Comparison of ENCODE assay signal across 26 cellular contexts in the genomic region with DNA sequence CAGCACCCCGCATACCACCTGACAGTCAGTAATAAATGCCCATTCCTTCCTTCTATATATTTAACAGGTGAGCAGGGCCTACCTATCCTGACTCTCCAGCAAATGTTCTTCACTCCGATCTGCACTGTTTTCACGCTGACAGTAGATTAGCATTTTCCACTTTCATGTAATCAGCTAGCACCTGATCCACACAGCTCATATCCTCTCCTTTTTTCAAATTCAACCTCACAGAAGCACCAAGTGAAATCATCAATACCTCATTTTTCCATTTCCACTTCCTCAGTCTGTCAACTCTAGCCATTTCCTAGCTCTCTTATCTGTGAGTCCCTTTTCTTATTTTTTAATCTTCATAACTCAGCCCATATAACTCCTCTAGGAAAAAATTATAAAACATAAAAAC.
DNase-seq lines count a peak whose midpoint lies in the region; ATAC-seq and TF ChIP-seq lines count a peak whose summit lies in the region.
"Had no signal": no experiment of that assay in that cellular context is flagged by ENCODE, and none has a peak within 500 bp of the region (broad histone marks: within the 10 kb centered on the region; RNA-seq: fewer than 3 reads in every experiment).

No MANE protein-coding gene starts in this region.

- H3K27ac Mint-ChIP-seq in activated CD4-positive, alpha-beta T cell treated with anti-CD3 and anti-CD28 coated beads, Interleukin-2, amount 10 ng/mL, durations not matched to agents 24 days and 14 days, result peak overlapping the region; percentile 1
- H3K27ac Mint-ChIP-seq in activated CD4-positive, alpha-beta T cell treated with anti-CD3 and anti-CD28 coated beads, Interleukin-2, amount 10 ng/mL, durations not matched to agents 7 days and 5 days, result no peak overlapping the region
- peak overlapping the region; percentile 12 for H3K27ac Mint-ChIP-seq in activated naive CD8-positive, alpha-beta T cell treated with anti-CD3 and anti-CD28 coated beads for 36 hours
- no peak overlapping the region for H3K27ac Mint-ChIP-seq in natural killer cell treated with Interleukin-12 subunit alpha and Interleukin-12 subunit beta and Interleukin-15 and Interleukin-18, amount 100 ng/mL, for 72 hours
- H3K27ac Mint-ChIP-seq: CD8-positive, alpha-beta memory T cell had no signal

- no peak overlapping the region for H3K4me3 Mint-ChIP-seq in activated CD4-positive, alpha-beta T cell treated with anti-CD3 and anti-CD28 coated beads, Interleukin-2, amount 10 ng/mL, durations not matched to agents 24 days and 14 days
- H3K4me3 Mint-ChIP-seq in activated CD4-positive, alpha-beta T cell treated with anti-CD3 and anti-CD28 coated beads, Interleukin-2, amount 10 ng/mL, durations not matched to agents 7 days and 5 days, result no peak overlapping the region
- H3K4me3 Mint-ChIP-seq in activated naive CD8-positive, alpha-beta T cell treated with anti-CD3 and anti-CD28 coated beads for 36 hours, result no peak overlapping the region
- no peak overlapping the region for H3K4me3 Mint-ChIP-seq in natural killer cell treated with Interleukin-12 subunit alpha and Interleukin-12 subunit beta and Interleukin-15 and Interleukin-18, amount 100 ng/mL, for 72 hours
- H3K4me3 Mint-ChIP-seq: CD8-positive, alpha-beta memory T cell had no signal

- H3K27me3 Mint-ChIP-seq in activated CD4-positive, alpha-beta T cell treated with anti-CD3 and anti-CD28 coated beads, Interleukin-2, amount 10 ng/mL, durations not matched to agents 24 days and 14 days, result no peaks in the 10 kb centered on the region
- no peaks in the 10 kb centered on the region for H3K27me3 Mint-ChIP-seq in activated CD4-positive, alpha-beta T cell treated with anti-CD3 and anti-CD28 coated beads, Interleukin-2, amount 10 ng/mL, durations not matched to agents 7 days and 5 days
- H3K27me3 Mint-ChIP-seq in activated naive CD8-positive, alpha-beta T cell treated with anti-CD3 and anti-CD28 coated beads for 36 hours, result no peaks in the 10 kb centered on the region
- H3K27me3 Mint-ChIP-seq in natural killer cell treated with Interleukin-12 subunit alpha and Interleukin-12 subunit beta and Interleukin-15 and Interleukin-18, amount 100 ng/mL, for 72 hours, result no peaks in the 10 kb centered on the region
- H3K27me3 Mint-ChIP-seq: CD8-positive, alpha-beta memory T cell had no signal

- intact Hi-C loops in activated CD4-positive, alpha-beta T cell treated with anti-CD3 and anti-CD28 coated beads, Interleukin-2, amount 10 ng/mL, durations not matched to agents 24 days and 14 days (cut with micrococcal nuclease), result no loop called here

- POLR2A ChIA-PET in activated CD4-positive, alpha-beta T cell treated with anti-CD3 and anti-CD28 coated beads, Interleukin-2, amount 10 ng/mL, durations not matched to agents 7 days and 5 days (lab: Charles Lee), result interaction anchor here (0.7 kb wide), 1 partner anchor 21 kb away, joined by 4 read pairs; no protein-coding TSS in a partner anchor

- no peaks in the 10 kb centered on the region for H3K36me3 Mint-ChIP-seq in activated CD4-positive, alpha-beta T cell treated with anti-CD3 and anti-CD28 coated beads, Interleukin-2, amount 10 ng/mL, durations not matched to agents 24 days and 14 days (ENCODE audit: low read depth)
- H3K36me3 Mint-ChIP-seq in activated CD4-positive, alpha-beta T cell treated with anti-CD3 and anti-CD28 coated beads, Interleukin-2, amount 10 ng/mL, durations not matched to agents 7 days and 5 days (ENCODE audit: low read depth), result peaks cover under 1% of the 10 kb centered on the region
- H3K36me3 Mint-ChIP-seq in activated naive CD8-positive, alpha-beta T cell treated with anti-CD3 and anti-CD28 coated beads for 36 hours, result peaks cover 14% of the 10 kb centered on the region
- H3K36me3 Mint-ChIP-seq in natural killer cell treated with Interleukin-12 subunit alpha and Interleukin-12 subunit beta and Interleukin-15 and Interleukin-18, amount 100 ng/mL, for 72 hours, result peaks cover 9% of the 10 kb centered on the region

- ATAC-seq in stimulated activated naive CD8-positive, alpha-beta T cell treated with anti-CD3 and anti-CD28 coated beads, Interleukin-15, Interleukin-2, amounts not matched to agents 100 U/mL and 50 U/mL, for 24 hours, result peak; percentile 57
- ATAC-seq in natural killer cell treated with Interleukin-12 subunit alpha and Interleukin-12 subunit beta and Interleukin-15 and Interleukin-18, amount 100 ng/mL, for 72 hours, result no peak
- no peak for ATAC-seq in SK-N-SH treated with all-trans-retinoic acid at 6 μM for 48 hours
- ATAC-seq: HepG2, K562 had no signal

- peaks cover 5% of the 10 kb centered on the region for H3K4me1 Mint-ChIP-seq in activated CD4-positive, alpha-beta T cell treated with anti-CD3 and anti-CD28 coated beads, Interleukin-2, amount 10 ng/mL, durations not matched to agents 24 days and 14 days
- no peaks in the 10 kb centered on the region for H3K4me1 Mint-ChIP-seq in activated CD4-positive, alpha-beta T cell treated with anti-CD3 and anti-CD28 coated beads, Interleukin-2, amount 10 ng/mL, durations not matched to agents 7 days and 5 days
- H3K4me1 Mint-ChIP-seq in activated naive CD8-positive, alpha-beta T cell treated with anti-CD3 and anti-CD28 coated beads for 36 hours, result peaks cover 10% of the 10 kb centered on the region
- H3K4me1 Mint-ChIP-seq in natural killer cell treated with Interleukin-12 subunit alpha and Interleukin-12 subunit beta and Interleukin-15 and Interleukin-18, amount 100 ng/mL, for 72 hours (ENCODE audit: low read depth in 2 of 2), result peaks cover 12 to 17% of the 10 kb centered on the region in 2 donors

- H3K27ac ChIP-seq in substantia nigra (ENCODE audit: low read depth, low read length, poor library complexity, severe bottlenecking), result no peak overlapping the region
- H3K27ac ChIP-seq: C4-2B, HL-60, Peyer's patch had no signal

- CTCF ChIA-PET in activated CD4-positive, alpha-beta T cell treated with anti-CD3 and anti-CD28 coated beads, Interleukin-2, amount 10 ng/mL, durations not matched to agents 7 days and 5 days (lab: Charles Lee), result no interaction called here

- DNase-seq in activated CD4-positive, alpha-beta T cell treated with anti-CD3 and anti-CD28 coated beads, Interleukin-2, amount 10 ng/mL, durations not matched to agents 24 days and 14 days, result no peak
- DNase-seq in activated CD4-positive, alpha-beta T cell treated with anti-CD3 and anti-CD28 coated beads, Interleukin-2, amount 10 ng/mL, durations not matched to agents 7 days and 5 days, result no peak
- peak; percentile 10 for DNase-seq in OCI-M1 (lab: John Stamatoyannopoulos, UW)
- no peak for DNase-seq in activated naive CD8-positive, alpha-beta T cell treated with anti-CD3 and anti-CD28 coated beads for 36 hours
- no peak for DNase-seq in stimulated activated naive CD8-positive, alpha-beta T cell treated with anti-CD3 and anti-CD28 coated beads, Interleukin-15, Interleukin-2, amounts not matched to agents 100 U/mL and 50 U/mL, for 24 hours
- no peak for DNase-seq in substantia nigra (lab: John Stamatoyannopoulos, UW)
- no peak for DNase-seq in natural killer cell treated with Interleukin-12 subunit alpha and Interleukin-12 subunit beta and Interleukin-15 and Interleukin-18, amount 100 ng/mL, for 72 hours (ENCODE audit: low spot score)
- DNase-seq: 8988T; Calu3; CD8-positive, alpha-beta memory T cell; DMS153; GOT3; HCEC 1CT; NCI-H1092 treated with DMSO at 0.1 percent for 48 hours; NCI-H1436 treated with DMSO at 0.1 percent for 48 hours; NCI-H1930; NCI-H226; NCI-H510A treated with DMSO at 0.1 percent for 48 hours; NCI-H774; NK-92 treated with Interleukin-12 subunit alpha and Interleukin-12 subunit beta, amount 100 ng/mL, for 24 hours; Peyer's patch had no signal

- peaks cover 4% of the 10 kb centered on the region for H3K9me3 Mint-ChIP-seq in activated CD4-positive, alpha-beta T cell treated with anti-CD3 and anti-CD28 coated beads, Interleukin-2, amount 10 ng/mL, durations not matched to agents 24 days and 14 days
- H3K9me3 Mint-ChIP-seq in activated CD4-positive, alpha-beta T cell treated with anti-CD3 and anti-CD28 coated beads, Interleukin-2, amount 10 ng/mL, durations not matched to agents 7 days and 5 days, result no peaks in the 10 kb centered on the region
- H3K9me3 Mint-ChIP-seq in activated naive CD8-positive, alpha-beta T cell treated with anti-CD3 and anti-CD28 coated beads for 36 hours, result peaks cover 6% of the 10 kb centered on the region
- peaks cover 4% of the 10 kb centered on the region for H3K9me3 Mint-ChIP-seq in natural killer cell treated with Interleukin-12 subunit alpha and Interleukin-12 subunit beta and Interleukin-15 and Interleukin-18, amount 100 ng/mL, for 72 hours

TF ChIP-seq in SK-N-SH treated with all-trans-retinoic acid at 6 μM for 48 hours, 23 proteins besides CTCF, POLR2A, EP300 and RAD21 (continues in another document):
- TF ChIP-seq ARNTL (CRISPR knock-in tag; IDR thresholded peaks at IDR 0.05; ENCODE audit: borderline replicate concordance, low read depth) (no peak), GLIS3 (CRISPR knock-in tag; IDR thresholded peaks at IDR 0.05) (no peak), PPARA (CRISPR knock-in tag; IDR thresholded peaks at IDR 0.05; ENCODE audit: borderline replicate concordance) (no peak), ZNF8 (CRISPR knock-in tag; IDR thresholded peaks at IDR 0.05) (no peak), ESRRG (CRISPR knock-in tag; IDR thresholded peaks at IDR 0.05) (no peak), OSR1 (CRISPR knock-in tag; IDR thresholded peaks at IDR 0.05) (no peak), ZNF70 (CRISPR knock-in tag; IDR thresholded peaks at IDR 0.05) (no peak), CSDC2 (CRISPR knock-in tag; IDR thresholded peaks at IDR 0.05) (no peak), ISL1 (CRISPR knock-in tag; IDR thresholded peaks at IDR 0.05) (no peak)
- TF ChIP-seq, protein P1, sequence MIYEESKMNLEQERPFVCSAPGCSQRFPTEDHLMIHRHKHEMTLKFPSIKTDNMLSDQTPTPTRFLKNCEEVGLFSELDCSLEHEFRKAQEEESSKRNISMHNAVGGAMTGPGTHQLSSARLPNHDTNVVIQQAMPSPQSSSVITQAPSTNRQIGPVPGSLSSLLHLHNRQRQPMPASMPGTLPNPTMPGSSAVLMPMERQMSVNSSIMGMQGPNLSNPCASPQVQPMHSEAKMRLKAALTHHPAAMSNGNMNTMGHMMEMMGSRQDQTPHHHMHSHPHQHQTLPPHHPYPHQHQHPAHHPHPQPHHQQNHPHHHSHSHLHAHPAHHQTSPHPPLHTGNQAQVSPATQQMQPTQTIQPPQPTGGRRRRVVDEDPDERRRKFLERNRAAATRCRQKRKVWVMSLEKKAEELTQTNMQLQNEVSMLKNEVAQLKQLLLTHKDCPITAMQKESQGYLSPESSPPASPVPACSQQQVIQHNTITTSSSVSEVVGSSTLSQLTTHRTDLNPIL (CRISPR knock-in tag; IDR thresholded peaks at IDR 0.05; ENCODE audit: low read depth), result no peak

Comparison
In these comparisons a context has a peak if more than half of its experiments do, and no peak if none do; other contexts are left out.
1. H3K27ac Mint-ChIP-seq: peak in activated CD4-positive, alpha-beta T cell treated with anti-CD3 and anti-CD28 coated beads, Interleukin-2, amount 10 ng/mL, durations not matched to agents 24 days and 14 days (single experiment) and activated naive CD8-positive, alpha-beta T cell treated with anti-CD3 and anti-CD28 coated beads for 36 hours (single experiment); none in activated CD4-positive, alpha-beta T cell treated with anti-CD3 and anti-CD28 coated beads, Interleukin-2, amount 10 ng/mL, durations not matched to agents 7 days and 5 days (single experiment) and natural killer cell treated with Interleukin-12 subunit alpha and Interleukin-12 subunit beta and Interleukin-15 and Interleukin-18, amount 100 ng/mL, for 72 hours (0 of 2).